ENCODE assay signal across 18 cellular contexts in the genomic region with DNA sequence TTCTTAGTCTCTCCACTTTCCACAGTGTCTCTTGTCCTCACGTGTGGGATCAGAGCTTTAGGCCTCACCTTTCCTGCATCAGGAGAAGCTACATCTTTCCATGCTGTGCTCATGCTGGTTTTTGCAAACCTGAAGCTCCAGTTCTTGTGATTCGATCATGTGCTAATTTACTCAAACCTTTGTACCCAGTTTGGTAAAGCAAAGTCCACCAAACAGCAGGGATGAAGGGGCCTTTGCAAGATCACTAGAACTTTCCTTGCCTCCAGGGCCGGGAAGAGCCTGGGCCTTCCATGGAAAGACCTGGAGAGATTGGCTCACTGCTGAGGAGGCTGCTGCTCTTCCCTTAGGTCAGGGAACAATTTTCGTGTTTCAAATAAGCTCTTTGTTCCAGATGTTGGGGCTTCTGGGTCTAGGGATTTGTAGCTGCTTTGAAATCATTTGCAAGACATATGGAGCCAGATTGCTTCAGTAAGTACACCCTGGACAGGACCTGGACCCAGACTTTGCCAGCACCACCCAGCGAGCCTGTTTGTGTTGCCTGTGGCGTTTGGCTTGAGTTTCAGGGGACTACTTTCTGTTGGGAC. TPM values are rescaled to one million over a fixed set of nuclear protein-coding genes. Genes with fewer than 3 reads are reported as not detected.
A peak's percentile ranks its signal among the peaks of the same experiment; 100 is the strongest.
DNase-seq lines count a peak whose midpoint lies in the region; ATAC-seq, FAIRE-seq and TF ChIP-seq lines count a peak whose summit lies in the region.
"Had no signal": no experiment of that assay in that cellular context is flagged by ENCODE, and none has a peak within 500 bp of the region (broad histone marks: within the 10 kb centered on the region; RNA-seq: fewer than 3 reads in every experiment).

No MANE protein-coding gene starts in this region.

- no peaks in the 10 kb centered on the region; the same call in 2 of the 3 replicates for H3K36me3 Mint-ChIP-seq in GM23338 (ENCODE audit: low read depth)
- peaks cover 2% of the 10 kb centered on the region for H3K36me3 Mint-ChIP-seq in osteocyte (ENCODE audit: unreplicated experiment)
- H3K36me3 Mint-ChIP-seq: CD14-positive monocyte; CD8-positive, alpha-beta T cell had no signal

- H3K36me3 ChIP-seq in GM23338 (ENCODE audit: insufficient read depth), result no peaks in the 10 kb centered on the region
- H3K36me3 ChIP-seq in PC-9 (ENCODE audit: low read depth), result no peaks in the 10 kb centered on the region

- H3F3A ChIP-seq in GM23338 (replicated peaks; ENCODE audit: low read depth) (no peaks in the 10 kb centered on the region), PC-9 (ENCODE audit: insufficient read depth, low read depth) (peaks cover 23% of the 10 kb centered on the region)

- H3K27me3 ChIP-seq in GM23338 (ENCODE audit: insufficient read depth), result no peaks in the 10 kb centered on the region
- no peaks in the 10 kb centered on the region for H3K27me3 ChIP-seq in PC-9 (ENCODE audit: insufficient read depth, low read depth)

- intact Hi-C loops in PC-9 (cut with micrococcal nuclease; ENCODE audit: unreplicated experiment), result no loop called here

- H2AFZ ChIP-seq in GM23338 (peak overlapping the region; percentile 63; the same call in 1 of the 2 replicates), PC-9 (no peak overlapping the region)

- H4K20me1 ChIP-seq in GM23338 (replicated peaks; ENCODE audit: insufficient read depth) (no peaks in the 10 kb centered on the region), PC-9 (ENCODE audit: insufficient read depth) (no peaks in the 10 kb centered on the region)

- H3K4me1 Mint-ChIP-seq in GM23338, result peaks cover 14% of the 10 kb centered on the region
- H3K4me1 Mint-ChIP-seq in osteocyte (ENCODE audit: unreplicated experiment), result peaks cover 7% of the 10 kb centered on the region
- H3K4me1 Mint-ChIP-seq: CD14-positive monocyte had no signal

- POLR2A ChIA-PET in PC-9 (lab: Charles Lee; ENCODE audit: unreplicated experiment), result no interaction called here

- TF ChIP-seq CTCF in GM23338 (conservative IDR thresholded peaks at IDR 0.05; ENCODE audit: low read depth in 2 of 2) (no peak), PC-9 (conservative IDR thresholded peaks at IDR 0.05) (no peak), osteocyte (IDR thresholded peaks at IDR 0.05) (no peak), D721Med (IDR thresholded peaks at IDR 0.05; ENCODE audit: insufficient read depth, missing control alignments) (no peak)

- peaks cover 15% of the 10 kb centered on the region for H3K9me3 Mint-ChIP-seq in GM23338
- H3K9me3 Mint-ChIP-seq in osteocyte (ENCODE audit: unreplicated experiment), result peaks cover 10% of the 10 kb centered on the region

- peaks cover 11% of the 10 kb centered on the region; the same call in 1 of the 2 replicates for H3K9me3 ChIP-seq in PC-9 (ENCODE audit: insufficient read depth, low read depth)

- no peaks in the 10 kb centered on the region for H3K4me1 ChIP-seq in GM23338 (ENCODE audit: insufficient read depth)
- peaks cover 42% of the 10 kb centered on the region for H3K4me1 ChIP-seq in PC-9 (replicated peaks; ENCODE audit: insufficient read depth)

- no peak overlapping the region for H3K27ac Mint-ChIP-seq in GM23338
- no peak overlapping the region for H3K27ac Mint-ChIP-seq in osteocyte (ENCODE audit: unreplicated experiment)
- H3K27ac Mint-ChIP-seq: CD14-positive monocyte; CD8-positive, alpha-beta T cell; H9 had no signal

- CTCF ChIA-PET in PC-9 (lab: Charles Lee), result no interaction called here

- BruUV-seq in PC-9 (replicated peaks; lab: Mats Ljungman, UMichigan), result no TSS peak

- peaks cover 2% of the 10 kb centered on the region for H3K27me3 Mint-ChIP-seq in GM23338 (ENCODE audit: insufficient read depth, low read depth, poor library complexity)
- no peaks in the 10 kb centered on the region for H3K27me3 Mint-ChIP-seq in osteocyte (ENCODE audit: unreplicated experiment)

- H3K27ac ChIP-seq in GM23338 (ENCODE audit: low read depth) (no peak overlapping the region), PC-9 (peak overlapping the region; percentile 93)

- no peak for DNase-seq in GM23338 (ENCODE audit: low spot score)
- DNase-seq in PC-9, result no peak
- DNase-seq in islet precursor cell, result peak; percentile 35
- DNase-seq in osteocyte (ENCODE audit: extremely low spot score, unreplicated experiment), result peak; percentile 54
- DNase-seq in NOMO-1 treated with DMSO at 0.1 percent for 48 hours (lab: John Stamatoyannopoulos, UW; ENCODE audit: unreplicated experiment), result no peak
- no peak for DNase-seq in D721Med (ENCODE audit: insufficient read length, low spot score)
- DNase-seq: CD8-positive, alpha-beta T cell; COR-L47; DMS 273 treated with DMSO at 0.1 percent for 48 hours; H9 had no signal

- no peaks in the 10 kb centered on the region for H3K79me2 ChIP-seq in GM23338 (replicated peaks; ENCODE audit: insufficient read depth)
- H3K79me2 ChIP-seq in PC-9 (ENCODE audit: low read depth), result no peaks in the 10 kb centered on the region

- ATAC-seq in GM23338 (no peak), HG02759 (IDR thresholded peaks at IDR 0.05; ENCODE audit: unreplicated experiment) (no peak)
- ATAC-seq: CD8-positive, alpha-beta T cell; K562 had no signal

- H3K4me3 Mint-ChIP-seq in GM23338, result no peak overlapping the region
- no peak overlapping the region for H3K4me3 Mint-ChIP-seq in osteocyte (ENCODE audit: unreplicated experiment)
- H3K4me3 Mint-ChIP-seq: CD14-positive monocyte; CD8-positive, alpha-beta T cell; H9 had no signal

- H3K4me2 ChIP-seq in GM23338 (no peak overlapping the region), PC-9 (peak overlapping the region; percentile 70)

- no peak for FAIRE-seq in D721Med (lab: Jason Lieb, UNC)
- FAIRE-seq: A204.1, HTR-8/SVneo, K562 had no signal

- H3K4me3 ChIP-seq in GM23338, result no peak overlapping the region
- H3K4me3 ChIP-seq in PC-9, result no peak overlapping the region
- H3K4me3 ChIP-seq: K562 had no signal

- peaks cover 3% of the 10 kb centered on the region; the same call in 1 of the 2 replicates for H3K9me2 ChIP-seq in GM23338 (ENCODE audit: insufficient read depth)
- no peaks in the 10 kb centered on the region for H3K9me2 ChIP-seq in PC-9 (ENCODE audit: insufficient read depth)

TF ChIP-seq in GM23338, 12 proteins besides CTCF, POLR2A, EP300 and RAD21 (continues in another document):
- TF ChIP-seq EZH2 (IDR thresholded peaks at IDR 0.05; ENCODE audit: low read depth, unreplicated experiment), result no peak
- TF ChIP-seq ZNF331 (CRISPR knock-in tag; IDR thresholded peaks at IDR 0.05; ENCODE audit: low read depth), result no peak
- TF ChIP-seq JUNB (IDR thresholded peaks at IDR 0.05; ENCODE audit: unreplicated experiment), result no peak
- no peak for TF ChIP-seq NANOG (IDR thresholded peaks at IDR 0.05; ENCODE audit: borderline replicate concordance)

RNA-seq across cellular contexts. Expression of gene SPATA31E1, which starts 18.7 kb away (rescaled TPM):
- not detected in 2 replicates for total RNA-seq in GM23338 (2014; rRNA removed; shearing (Covaris generic))
- polyA plus RNA-seq in GM23338 (2016; fragmentation: Nextera tagmentation; extraction: Ambion mirVana), result 0.05 TPM in 2 replicates
- total RNA-seq in PC-9 (2021) (not detected in 2 replicates), osteocyte (not detected in 2 replicates)
- total RNA-seq: CD8-positive, alpha-beta T cell; Daoy; K562 had no signal
- polyA plus RNA-seq: BJ, CD14-positive monocyte, K562 had no signal

RNA-seq across cellular contexts. Expression of gene SPATA31C1, which starts 53.8 kb away (rescaled TPM):
- 0.08 TPM in 1 of 2 replicates, not detected in the other for total RNA-seq in GM23338 (2014; rRNA removed; shearing (Covaris generic))
- 0.16 TPM in 1 of 2 replicates, not detected in the other for polyA plus RNA-seq in GM23338 (2016; fragmentation: Nextera tagmentation; extraction: Ambion mirVana)
- not detected in 2 replicates for total RNA-seq in PC-9 (2021)
- not detected in 2 replicates for total RNA-seq in osteocyte
- total RNA-seq: CD8-positive, alpha-beta T cell; Daoy had no signal
- polyA plus RNA-seq: AG04450, BJ, CD14-positive monocyte had no signal

Comparison
In these comparisons a context has a peak if more than half of its experiments do, and no peak if none do; other contexts are left out.
1. DNase-seq: peak in islet precursor cell (single experiment) and osteocyte (single experiment); none in GM23338 (single experiment), PC-9 (0 of 2), NOMO-1 treated with DMSO at 0.1 percent for 48 hours (single experiment) and D721Med (single experiment).